ENCODE assay signal across 2 cellular contexts in the genomic region with DNA sequence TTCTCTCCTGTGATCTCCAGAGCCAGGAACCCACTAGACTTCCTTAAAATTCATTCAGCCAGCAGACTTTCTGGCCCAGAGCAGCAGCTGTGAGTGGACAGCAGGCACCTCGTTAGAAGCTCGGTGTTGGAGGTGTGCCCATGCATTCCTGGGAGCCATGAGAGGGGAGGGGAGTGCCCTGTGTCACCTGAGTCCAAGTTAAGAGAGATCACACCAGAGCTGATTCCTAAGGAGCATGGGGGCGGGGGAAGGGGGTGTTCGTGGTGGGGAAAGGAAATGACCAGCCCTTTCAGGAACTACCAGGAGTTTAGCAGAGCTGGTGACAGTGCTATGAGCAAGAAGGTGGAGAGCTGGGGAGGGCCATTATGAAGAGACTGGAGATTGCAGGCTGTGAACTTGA.
TF ChIP-seq lines count a peak whose summit lies in the region.

No MANE protein-coding gene starts in this region.

TF ChIP-seq in endothelial cell of umbilical vein, 7 proteins besides CTCF, POLR2A, EP300 and RAD21:
- no peak for TF ChIP-seq FOS (IDR thresholded peaks at IDR 0.05; ENCODE audit: borderline replicate concordance, insufficient read depth, low read length)
- TF ChIP-seq JUN (IDR thresholded peaks at IDR 0.05; ENCODE audit: borderline replicate concordance, insufficient read depth, insufficient read length, low read depth): no peak
- TF ChIP-seq, protein P1, sequence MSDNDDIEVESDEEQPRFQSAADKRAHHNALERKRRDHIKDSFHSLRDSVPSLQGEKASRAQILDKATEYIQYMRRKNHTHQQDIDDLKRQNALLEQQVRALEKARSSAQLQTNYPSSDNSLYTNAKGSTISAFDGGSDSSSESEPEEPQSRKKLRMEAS (IDR thresholded peaks at IDR 0.05; ENCODE audit: insufficient read depth, insufficient read length): no peak
- TF ChIP-seq MYC (IDR thresholded peaks at IDR 0.05; ENCODE audit: low read depth, low read length): no peak
- no peak for TF ChIP-seq GATA2 (IDR thresholded peaks at IDR 0.05; ENCODE audit: insufficient read depth, insufficient read length, low read depth, low read length)
- no peak for TF ChIP-seq POLR2AphosphoS5 (IDR thresholded peaks at IDR 0.05; ENCODE audit: insufficient read depth, low read depth, low read length)
- no peak for TF ChIP-seq EZH2 (IDR thresholded peaks at IDR 0.05; ENCODE audit: borderline replicate concordance, low read depth, low read length, severe bottlenecking)

TF ChIP-seq in HepG2, 621 proteins besides CTCF, POLR2A, EP300 and RAD21:
- TF ChIP-seq MAFK (conservative IDR thresholded peaks at IDR 0.05 in 1 of 2, IDR thresholded peaks at IDR 0.05 in 1 of 2; ENCODE audit: low read length in 2 of 2) (no peak), ZNF605 (CRISPR knock-in tag; IDR thresholded peaks at IDR 0.05) (no peak), NBN (conservative IDR thresholded peaks at IDR 0.05) (no peak), ZNF709 (CRISPR knock-in tag; IDR thresholded peaks at IDR 0.05) (no peak), ZNF101 (CRISPR knock-in tag; IDR thresholded peaks at IDR 0.05; ENCODE audit: borderline replicate concordance, low read depth) (no peak), ZNF335 (CRISPR knock-in tag; IDR thresholded peaks at IDR 0.05) (no peak)
- TF ChIP-seq, protein P2, sequence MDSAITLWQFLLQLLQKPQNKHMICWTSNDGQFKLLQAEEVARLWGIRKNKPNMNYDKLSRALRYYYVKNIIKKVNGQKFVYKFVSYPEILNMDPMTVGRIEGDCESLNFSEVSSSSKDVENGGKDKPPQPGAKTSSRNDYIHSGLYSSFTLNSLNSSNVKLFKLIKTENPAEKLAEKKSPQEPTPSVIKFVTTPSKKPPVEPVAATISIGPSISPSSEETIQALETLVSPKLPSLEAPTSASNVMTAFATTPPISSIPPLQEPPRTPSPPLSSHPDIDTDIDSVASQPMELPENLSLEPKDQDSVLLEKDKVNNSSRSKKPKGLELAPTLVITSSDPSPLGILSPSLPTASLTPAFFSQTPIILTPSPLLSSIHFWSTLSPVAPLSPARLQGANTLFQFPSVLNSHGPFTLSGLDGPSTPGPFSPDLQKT (CRISPR knock-in tag; IDR thresholded peaks at IDR 0.05; ENCODE audit: borderline replicate concordance): no peak
- TF ChIP-seq, protein P3, sequence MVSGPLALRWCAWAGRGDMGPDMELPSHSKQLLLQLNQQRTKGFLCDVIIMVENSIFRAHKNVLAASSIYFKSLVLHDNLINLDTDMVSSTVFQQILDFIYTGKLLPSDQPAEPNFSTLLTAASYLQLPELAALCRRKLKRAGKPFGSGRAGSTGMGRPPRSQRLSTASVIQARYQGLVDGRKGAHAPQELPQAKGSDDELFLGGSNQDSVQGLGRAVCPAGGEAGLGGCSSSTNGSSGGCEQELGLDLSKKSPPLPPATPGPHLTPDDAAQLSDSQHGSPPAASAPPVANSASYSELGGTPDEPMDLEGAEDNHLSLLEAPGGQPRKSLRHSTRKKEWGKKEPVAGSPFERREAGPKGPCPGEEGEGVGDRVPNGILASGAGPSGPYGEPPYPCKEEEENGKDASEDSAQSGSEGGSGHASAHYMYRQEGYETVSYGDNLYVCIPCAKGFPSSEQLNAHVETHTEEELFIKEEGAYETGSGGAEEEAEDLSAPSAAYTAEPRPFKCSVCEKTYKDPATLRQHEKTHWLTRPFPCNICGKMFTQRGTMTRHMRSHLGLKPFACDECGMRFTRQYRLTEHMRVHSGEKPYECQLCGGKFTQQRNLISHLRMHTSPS (CRISPR knock-in tag; IDR thresholded peaks at IDR 0.05; ENCODE audit: low read depth): no peak
- TF ChIP-seq, protein P4, sequence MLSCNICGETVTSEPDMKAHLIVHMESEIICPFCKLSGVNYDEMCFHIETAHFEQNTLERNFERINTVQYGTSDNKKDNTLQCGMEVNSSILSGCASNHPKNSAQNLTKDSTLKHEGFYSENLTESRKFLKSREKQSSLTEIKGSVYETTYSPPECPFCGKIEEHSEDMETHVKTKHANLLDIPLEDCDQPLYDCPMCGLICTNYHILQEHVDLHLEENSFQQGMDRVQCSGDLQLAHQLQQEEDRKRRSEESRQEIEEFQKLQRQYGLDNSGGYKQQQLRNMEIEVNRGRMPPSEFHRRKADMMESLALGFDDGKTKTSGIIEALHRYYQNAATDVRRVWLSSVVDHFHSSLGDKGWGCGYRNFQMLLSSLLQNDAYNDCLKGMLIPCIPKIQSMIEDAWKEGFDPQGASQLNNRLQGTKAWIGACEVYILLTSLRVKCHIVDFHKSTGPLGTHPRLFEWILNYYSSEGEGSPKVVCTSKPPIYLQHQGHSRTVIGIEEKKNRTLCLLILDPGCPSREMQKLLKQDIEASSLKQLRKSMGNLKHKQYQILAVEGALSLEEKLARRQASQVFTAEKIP (CRISPR knock-in tag; IDR thresholded peaks at IDR 0.05; ENCODE audit: borderline replicate concordance): no peak
